Comparison of ENCODE assay signal across 20 cellular contexts in genomic region chr11:2881076-2881973, GRCh38. TPM values are rescaled to one million over a fixed set of nuclear protein-coding genes. Genes with fewer than 3 reads are reported as not detected.
"Had no signal": no experiment of that assay in that cellular context is flagged by ENCODE, and none has a peak within 500 bp of the region (broad histone marks: within the 10 kb centered on the region; RNA-seq: fewer than 3 reads in every experiment).

No MANE protein-coding gene starts in this region.

- H3K27ac ChIP-seq: ascending aorta, coronary artery, lower lobe of right lung, tibial artery, uterus had no signal

- ATAC-seq: activated T-cell treated with anti-CD3 and anti-CD28 coated beads, Interleukin-2, amount 50 U/mL, for 4 hours; lower lobe of right lung; natural killer cell treated with Interleukin-12 subunit alpha and Interleukin-12 subunit beta and Interleukin-15 and Interleukin-18, amount 100 ng/mL, for 72 hours had no signal

- H3K36me3 ChIP-seq: lower lobe of right lung, uterus had no signal

- H3K27me3 ChIP-seq: ascending aorta, tibial artery, uterus had no signal

- DNase-seq: activated CD4-positive, alpha-beta T cell treated with anti-CD3 and anti-CD28 coated beads, Interleukin-2, amount 10 ng/mL, durations not matched to agents 24 days and 14 days; activated CD8-positive, alpha-beta memory T cell treated with anti-CD3 and anti-CD28 coated beads, Interleukin-2, amount 50 U/mL, for 4 hours; activated effector memory CD4-positive, alpha-beta T cell treated with Interleukin-2 at 50 U/mL for 16 hours; activated naive CD4-positive, alpha-beta T cell treated with anti-CD3 and anti-CD28 coated beads, Interleukin-2, amount 50 U/mL, for 16 hours; activated T-cell treated with anti-CD3 and anti-CD28 coated beads, Interleukin-2, amount 50 U/mL, for 4 hours; erythroblast; immature natural killer cell; kidney glomerular epithelial cell; lower lobe of right lung; stimulated activated CD4-positive, alpha-beta T cell treated with anti-CD3 and anti-CD28 coated beads, Interleukin-12 subunit alpha, Interleukin-12 subunit beta, amount 100 ng/mL, for 4 hours; stimulated activated CD4-positive, alpha-beta T cell treated with anti-CD3 and anti-CD28 coated beads, Interleukin-1b, Interleukin-23, amount 100 ng/mL, for 48 hours; stimulated activated CD8-positive, alpha-beta memory T cell treated with anti-CD3 and anti-CD28 coated beads, Interleukin-4, amount 100 ng/mL, for 48 hours; stimulated activated naive CD4-positive, alpha-beta T cell; T-helper 9 cell; uterus had no signal

- H3K4me3 ChIP-seq: coronary artery, lower lobe of right lung, tibial artery, uterus had no signal

- H3K9me3 ChIP-seq: ascending aorta, lower lobe of right lung, uterus had no signal

RNA-seq across cellular contexts. Expression of gene PHLDA2, which starts 47.9 kb away (rescaled TPM):
- total RNA-seq: ascending aorta, frontal cortex had no signal
